ENCODE assay signal across 13 cellular contexts in the genomic region with DNA sequence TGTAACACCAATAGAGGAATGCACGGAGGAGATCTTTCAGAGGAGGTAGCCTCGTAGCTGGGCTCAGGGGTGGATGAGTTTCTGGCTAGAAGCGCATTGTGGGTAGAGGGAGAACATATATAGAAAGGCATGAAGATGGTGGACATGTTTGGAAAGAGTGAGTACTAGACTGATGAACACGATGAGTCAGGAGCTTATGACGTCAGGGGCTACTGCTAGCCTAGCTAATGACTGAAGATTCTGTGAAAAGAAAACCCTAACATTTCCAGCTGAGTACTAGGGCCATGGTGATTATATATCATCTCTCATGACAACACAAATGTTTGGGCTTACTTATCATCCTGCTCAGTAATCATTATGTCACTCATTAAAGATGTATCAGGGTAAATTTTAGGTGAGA. TPM values are rescaled to one million over a fixed set of nuclear protein-coding genes. Genes with fewer than 3 reads are reported as not detected.
DNase-seq lines count a peak whose midpoint lies in the region; ATAC-seq, FAIRE-seq and TF ChIP-seq lines count a peak whose summit lies in the region.
"Had no signal": no experiment of that assay in that cellular context is flagged by ENCODE, and none has a peak within 500 bp of the region (broad histone marks: within the 10 kb centered on the region; RNA-seq: fewer than 3 reads in every experiment).

No MANE protein-coding gene starts in this region.

- H3K27ac ChIP-seq in astrocyte (ENCODE audit: low read depth, low read length), result no peak overlapping the region
- H3K27ac ChIP-seq: adrenal gland, gastroesophageal sphincter, thyroid gland had no signal

- H3K4me3 ChIP-seq in astrocyte (ENCODE audit: insufficient read depth, low read depth, low read length), result no peak overlapping the region
- H3K4me3 ChIP-seq in HAP-1, result no peak overlapping the region
- H3K4me3 ChIP-seq: adrenal gland, gastroesophageal sphincter, thyroid gland had no signal

- no peaks in the 10 kb centered on the region for H3K79me2 ChIP-seq in astrocyte (ENCODE audit: insufficient read depth, low read length)

- H3K36me3 Mint-ChIP-seq in astrocyte (ENCODE audit: low read depth, unreplicated experiment), result peaks cover 5% of the 10 kb centered on the region

- in situ Hi-C loops in HAP-1 (cut with MboI; ENCODE audit: low sequenced_read_pairs), result no loop called here

- no peak overlapping the region for H3K4me2 ChIP-seq in astrocyte (ENCODE audit: low read length)

- H3K4me1 Mint-ChIP-seq in astrocyte (ENCODE audit: low read depth, unreplicated experiment), result peaks cover 17% of the 10 kb centered on the region

- H3K27me3 Mint-ChIP-seq in astrocyte (ENCODE audit: low read depth, unreplicated experiment), result no peaks in the 10 kb centered on the region

- no peaks in the 10 kb centered on the region for H3K9me3 ChIP-seq in astrocyte (ENCODE audit: insufficient read depth, low read depth, low read length)
- no peaks in the 10 kb centered on the region for H3K9me3 ChIP-seq in HAP-1
- H3K9me3 ChIP-seq: adrenal gland, thyroid gland had no signal

- H3K36me3 ChIP-seq in astrocyte (ENCODE audit: insufficient read depth, low read length) (no peaks in the 10 kb centered on the region), HAP-1 (replicated peaks) (no peaks in the 10 kb centered on the region)
- H3K36me3 ChIP-seq: adrenal gland, gastroesophageal sphincter, thyroid gland had no signal

- H3K4me1 ChIP-seq in astrocyte (ENCODE audit: insufficient read depth, low read length) (no peaks in the 10 kb centered on the region), HAP-1 (no peaks in the 10 kb centered on the region)
- H3K4me1 ChIP-seq: adrenal gland, gastroesophageal sphincter, thyroid gland had no signal

- DNase-seq in ELR (ENCODE audit: low read depth) (peak; percentile 57), RCC 7860 (ENCODE audit: low spot score) (peak; percentile 23), astrocyte (ENCODE audit: low read depth) (peak; percentile 64), HAP-1 (ENCODE audit: low spot score in 2 of 2) (no peak)
- peak; percentile 56 to 65 for DNase-seq in stimulated activated CD4-positive, alpha-beta T cell treated with anti-CD3 and anti-CD28 coated beads, Interleukin-15, amount 100 ng/mL, for 48 hours (ENCODE audit: low read depth in 2 of 2)
- DNase-seq: mesendoderm, NCI-H69, thyroid gland had no signal

- FAIRE-seq in RCC 7860 (lab: Jason Lieb, UNC) (no peak), astrocyte (lab: Jason Lieb, UNC) (no peak)

- peaks cover 8% of the 10 kb centered on the region for H3K9me3 Mint-ChIP-seq in astrocyte (ENCODE audit: unreplicated experiment)

- H4K20me1 ChIP-seq in astrocyte (ENCODE audit: insufficient read depth, low read length), result no peaks in the 10 kb centered on the region

- H3K27me3 ChIP-seq in astrocyte (ENCODE audit: insufficient read depth, low read length) (peaks cover 10% of the 10 kb centered on the region), HAP-1 (ENCODE audit: low read depth) (no peaks in the 10 kb centered on the region)
- H3K27me3 ChIP-seq: adrenal gland, gastroesophageal sphincter, thyroid gland had no signal

- no peak overlapping the region for H2AFZ ChIP-seq in astrocyte (ENCODE audit: low read depth, low read length)

- H3K4me3 Mint-ChIP-seq in astrocyte (ENCODE audit: unreplicated experiment), result no peak overlapping the region

- no peak for ATAC-seq in GM21390 (IDR thresholded peaks at IDR 0.05; ENCODE audit: unreplicated experiment)
- ATAC-seq in GM18870 (IDR thresholded peaks at IDR 0.05; ENCODE audit: unreplicated experiment), result no peak
- ATAC-seq in GM19452 (IDR thresholded peaks at IDR 0.05; ENCODE audit: unreplicated experiment), result no peak
- ATAC-seq: gastroesophageal sphincter had no signal

- H3K9ac ChIP-seq in astrocyte (ENCODE audit: low read length), result no peak overlapping the region

- no peak overlapping the region for H3K27ac Mint-ChIP-seq in astrocyte (ENCODE audit: unreplicated experiment)

- TF ChIP-seq CTCF in astrocyte (IDR thresholded peaks at IDR 0.05; ENCODE audit: insufficient read depth, low read depth, low read length), result no peak

RNA-seq across cellular contexts. Expression of gene IL1RN, which starts 22.4 kb away (rescaled TPM):
- not detected in 2 replicates for total RNA-seq in astrocyte

RNA-seq across cellular contexts. Expression of gene IL1F10, which starts 37.3 kb away (rescaled TPM):
- not detected in 2 replicates for total RNA-seq in astrocyte
- total RNA-seq: adrenal gland, gastroesophageal sphincter, thyroid gland had no signal

RNA-seq across cellular contexts. Expression of gene IL36RN, which starts 46.0 kb away (rescaled TPM):
- total RNA-seq in astrocyte, result 0.14 TPM in 1 of 2 replicates, not detected in the other
- total RNA-seq: adrenal gland, thyroid gland had no signal

RNA-seq across cellular contexts. Expression of gene IL36B, which starts 52.4 kb away (rescaled TPM):
- not detected in 2 replicates for total RNA-seq in astrocyte
- total RNA-seq: adrenal gland, gastroesophageal sphincter, thyroid gland had no signal

Comparison
In these comparisons a context has a peak if more than half of its experiments do, and no peak if none do; other contexts are left out.
1. DNase-seq: peak in ELR (single experiment), RCC 7860 (single experiment), astrocyte (single experiment) and stimulated activated CD4-positive, alpha-beta T cell treated with anti-CD3 and anti-CD28 coated beads, Interleukin-15, amount 100 ng/mL, for 48 hours (2 of 2); none in HAP-1 (0 of 2).